ENCODE assay signal across 10 cellular contexts in genomic region chr3:18369561-18370185, GRCh38. TPM values are rescaled to one million over a fixed set of nuclear protein-coding genes. Genes with fewer than 3 reads are reported as not detected.
DNase-seq lines count a peak whose midpoint lies in the region; ATAC-seq and TF ChIP-seq lines count a peak whose summit lies in the region.
"Had no signal": no experiment of that assay in that cellular context is flagged by ENCODE, and none has a peak within 500 bp of the region (broad histone marks: within the 10 kb centered on the region; RNA-seq: fewer than 3 reads in every experiment).

No MANE protein-coding gene starts in this region.

- H3K4me3 ChIP-seq in HEK293 (ENCODE audit: low read depth, low read length): no peak overlapping the region
- no peak overlapping the region for H3K4me3 ChIP-seq in Peyer's patch
- H3K4me3 ChIP-seq: MG63 had no signal

- H3K4me3 Mint-ChIP-seq in T-cell (peak overlapping the region in 2 of 3 donors; percentile 41 to 48), nephron (peak overlapping the region; percentile 60 to 74 (median 74))
- H3K4me3 Mint-ChIP-seq: memory B cell had no signal

- H3K9me3 ChIP-seq in HEK293 (ENCODE audit: control insufficient read depth, insufficient read depth, low read depth, low read length) (no peaks in the 10 kb centered on the region), Peyer's patch (no peaks in the 10 kb centered on the region)
- H3K9me3 ChIP-seq: MG63 had no signal

- H3K27ac ChIP-seq in HEK293 (ENCODE audit: extremely low read depth, low read depth, low read length) (no peak overlapping the region), Peyer's patch (no peak overlapping the region)

- H3K4me1 Mint-ChIP-seq in T-cell: peaks cover 80 to 99% (median 86%) of the 10 kb centered on the region in 3 donors
- peaks cover 10% of the 10 kb centered on the region for H3K4me1 Mint-ChIP-seq in nephron
- H3K4me1 Mint-ChIP-seq: memory B cell had no signal

- H3K27ac Mint-ChIP-seq in T-cell: peak overlapping the region; percentile 73 to 84
- H3K27ac Mint-ChIP-seq in nephron: peak overlapping the region in 2 of 3 experiments; percentile 12 to 15
- H3K27ac Mint-ChIP-seq: memory B cell had no signal

- no peaks in the 10 kb centered on the region for H3K9me3 Mint-ChIP-seq in T-cell
- H3K9me3 Mint-ChIP-seq in nephron: no peaks in the 10 kb centered on the region
- H3K9me3 Mint-ChIP-seq: memory B cell had no signal

- no peak for TF ChIP-seq CTCF in HEK293 (tag by site-specific recombination; IDR thresholded peaks at IDR 0.05)
- no peak for TF ChIP-seq CTCF in nephron (IDR thresholded peaks at IDR 0.05; ENCODE audit: unreplicated experiment in 3 of 3)
- no peak for TF ChIP-seq CTCF in Peyer's patch (IDR thresholded peaks at IDR 0.05)

- H3K4me1 ChIP-seq in HEK293 (ENCODE audit: control insufficient read depth, insufficient read depth, low read length) (peaks cover 3% of the 10 kb centered on the region; the same call in 1 of the 2 replicates), Peyer's patch (no peaks in the 10 kb centered on the region)

- ATAC-seq in T-cell (replicated peaks in 1 of 4) (no peak), GM18498 (IDR thresholded peaks at IDR 0.05; ENCODE audit: unreplicated experiment) (no peak)
- ATAC-seq: activated CD4-positive, CD25-positive, alpha-beta regulatory T cell treated with anti-CD3 and anti-CD28 coated beads, Interleukin-2, amount 50 U/mL, for 24 hours had no signal

- H3K27me3 ChIP-seq in Peyer's patch: no peaks in the 10 kb centered on the region
- H3K27me3 ChIP-seq: MG63 had no signal

- H3K36me3 Mint-ChIP-seq in T-cell: peaks cover 78% of the 10 kb centered on the region
- peaks cover 23% of the 10 kb centered on the region for H3K36me3 Mint-ChIP-seq in nephron (ENCODE audit: low read depth)

- H3K27me3 Mint-ChIP-seq in T-cell (no peaks in the 10 kb centered on the region), nephron (ENCODE audit: low read depth) (no peaks in the 10 kb centered on the region)

- POLR2A ChIA-PET in HEK293 (lab: Yijun Ruan, JAX) (no interaction called here), T-cell (lab: Charles Lee) (interaction anchor here (0.7 kb wide), 2 partner anchors 64 to 620 kb away, joined by 5 to 6 read pairs; no protein-coding TSS in a partner anchor)

- H3K36me3 ChIP-seq in HEK293 (ENCODE audit: control insufficient read depth in 2 of 2, insufficient read depth in 1 of 2, low read length in 2 of 2) (peaks cover 0 to 3% of the 10 kb centered on the region in 2 experiments; a peak in 1 of 3 replicates), Peyer's patch (peaks cover 0 to 22% (median 0%) of the 10 kb centered on the region in 3 donors)
- H3K36me3 ChIP-seq: MG63 had no signal

- no peak for TF ChIP-seq POLR2A in Peyer's patch (IDR thresholded peaks at IDR 0.05)

- DNase-seq in NCI-H1694 (lab: John Stamatoyannopoulos, UW): peak; percentile 8
- DNase-seq in T-cell: no peak
- DNase-seq in DMS53 (lab: John Stamatoyannopoulos, UW): no peak
- DNase-seq in Peyer's patch: no peak
- DNase-seq: MG63 had no signal

- CTCF ChIA-PET in HEK293 (lab: Yijun Ruan, JAX) (no interaction called here), T-cell (lab: Charles Lee) (interaction anchor here (0.6 kb wide), 2 partner anchors 66 to 331 kb away, joined by 3 to 6 read pairs; no protein-coding TSS in a partner anchor)

TF ChIP-seq in HEK293, 187 proteins besides CTCF, POLR2A, EP300 and RAD21 (continues in another document):
- TF ChIP-seq ZNF843 (tag by site-specific recombination; IDR thresholded peaks at IDR 0.05) (peak; percentile 67), INSM2 (tag by site-specific recombination; IDR thresholded peaks at IDR 0.05) (peak; percentile 75), ZNF211 (tag by site-specific recombination; IDR thresholded peaks at IDR 0.05; ENCODE audit: low read depth) (no peak), ZNF621 (tag by site-specific recombination; IDR thresholded peaks at IDR 0.05) (no peak), FEZF1 (tag by site-specific recombination; IDR thresholded peaks at IDR 0.05) (peak; percentile 71), SCRT1 (tag by site-specific recombination; IDR thresholded peaks at IDR 0.05; ENCODE audit: borderline replicate concordance) (no peak), ZNF24 (tag by site-specific recombination; IDR thresholded peaks at IDR 0.05) (no peak), ZNF155 (tag by site-specific recombination; IDR thresholded peaks at IDR 0.05) (no peak), ZNF529 (tag by site-specific recombination; IDR thresholded peaks at IDR 0.05; ENCODE audit: insufficient replicate concordance) (no peak), ZBTB11 (tag by site-specific recombination; conservative IDR thresholded peaks at IDR 0.05; ENCODE audit: low read depth) (no peak), ZNF585B (tag by site-specific recombination; IDR thresholded peaks at IDR 0.05) (no peak), ZNF776 (tag by site-specific recombination; IDR thresholded peaks at IDR 0.05; ENCODE audit: borderline replicate concordance) (no peak), PBX3 (CRISPR knock-in tag; IDR thresholded peaks at IDR 0.05) (no peak), ZNF560 (tag by site-specific recombination; IDR thresholded peaks at IDR 0.05; ENCODE audit: borderline replicate concordance) (no peak), ZNF398 (tag by site-specific recombination; IDR thresholded peaks at IDR 0.05) (no peak)

RNA-seq across cellular contexts. Expression of gene SATB1, which starts 55.5 kb away (rescaled TPM):
- total RNA-seq in T-cell (100 to 1,000 TPM; 204 to 417 (median 282) TPM), Peyer's patch (100 to 1,000 TPM in 1 of 4 donors, 10 to 100 TPM in 3; 46.6 to 101 (median 63.2) TPM)
